ENCODE assay signal across 8 cellular contexts in the genomic region with DNA sequence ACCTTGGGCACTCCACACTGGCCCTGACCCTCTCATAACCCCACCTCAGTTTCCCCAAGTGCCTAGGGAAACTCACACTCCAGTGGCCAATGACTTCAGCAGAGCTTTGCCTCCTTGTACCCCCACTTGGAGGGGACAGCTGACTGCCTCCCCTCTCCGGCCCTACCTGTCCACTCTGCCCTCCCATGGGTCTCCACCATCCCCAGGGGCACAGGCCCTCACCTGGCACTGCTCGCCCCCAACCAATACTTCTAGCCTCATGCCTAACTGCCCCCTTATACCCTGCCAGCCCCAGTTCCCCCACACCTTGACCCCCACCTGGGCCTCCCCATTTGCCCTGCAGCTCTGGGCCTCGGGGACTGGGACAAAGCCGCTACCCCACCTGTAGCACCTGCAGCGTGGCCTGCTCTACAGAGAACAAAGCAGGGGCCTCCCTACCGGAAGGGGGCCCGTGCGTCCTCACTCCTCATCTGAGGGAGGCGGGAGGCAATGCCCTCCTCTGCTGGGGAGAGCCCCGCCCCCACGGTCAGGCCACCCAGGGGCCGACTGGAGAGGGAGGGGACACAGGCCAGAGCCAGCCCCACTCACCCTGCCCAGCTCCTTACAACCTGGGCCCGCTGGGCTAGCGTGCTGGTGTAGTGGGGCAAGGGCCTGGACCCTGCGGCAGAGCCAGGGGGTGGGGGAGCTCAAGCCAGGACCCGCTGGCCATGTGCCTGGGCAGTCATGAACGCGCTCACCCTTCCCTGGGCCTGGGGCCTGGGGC. TPM values are rescaled to one million over a fixed set of nuclear protein-coding genes. Genes with fewer than 3 reads are reported as not detected.
DNase-seq lines count a peak whose midpoint lies in the region; ATAC-seq and TF ChIP-seq lines count a peak whose summit lies in the region.
"Had no signal": no experiment of that assay in that cellular context is flagged by ENCODE, and none has a peak within 500 bp of the region (broad histone marks: within the 10 kb centered on the region; RNA-seq: fewer than 3 reads in every experiment).

No MANE protein-coding gene starts in this region.

- H4K5ac ChIP-seq in mesendoderm (ENCODE audit: low read length) = no peak overlapping the region

- peak overlapping the region; percentile 57 for H3K56ac ChIP-seq in mesendoderm (ENCODE audit: low read length)

- WGBS in mesendoderm (ENCODE audit: extremely low coverage, insufficient coverage, low lambda C conversion rate) = no CpG with 5 or more reads among the region's 18 CpGs

- peaks cover 7% of the 10 kb centered on the region for H3K79me1 ChIP-seq in mesendoderm (ENCODE audit: low read length)

- H3K9me3 ChIP-seq in BE2C (no peaks in the 10 kb centered on the region), WERI-Rb-1 (ENCODE audit: severe bottlenecking) (no peaks in the 10 kb centered on the region)

- no peak for ATAC-seq in GM18867 (IDR thresholded peaks at IDR 0.05; ENCODE audit: unreplicated experiment)

- H3K27me3 ChIP-seq in BE2C = no peaks in the 10 kb centered on the region
- H3K27me3 ChIP-seq in WERI-Rb-1 (ENCODE audit: insufficient read depth, low read depth, severe bottlenecking) = no peaks in the 10 kb centered on the region
- H3K27me3 ChIP-seq in mesendoderm (ENCODE audit: insufficient read depth, low read length, poor library complexity) = no peaks in the 10 kb centered on the region

- H2AK5ac ChIP-seq in mesendoderm (ENCODE audit: low read length) = no peak overlapping the region

- no peak overlapping the region for H2BK120ac ChIP-seq in mesendoderm (ENCODE audit: low read depth, low read length)

- no peak overlapping the region for H3K18ac ChIP-seq in mesendoderm (ENCODE audit: low read length)

- peaks cover 43% of the 10 kb centered on the region for H3K4me1 ChIP-seq in BE2C
- H3K4me1 ChIP-seq in mesendoderm (ENCODE audit: control insufficient read depth, low read depth, low read length) = peaks cover 16% of the 10 kb centered on the region

- H3K79me2 ChIP-seq in mesendoderm (ENCODE audit: control insufficient read depth, insufficient read depth, low read length) = peaks cover 41% of the 10 kb centered on the region

- no peak overlapping the region for H3K4ac ChIP-seq in mesendoderm (ENCODE audit: low read depth, low read length)

- DNase-seq in BE2C (peak; percentile 15), WERI-Rb-1 (peak; percentile 75), mesendoderm (no peak), T1000 (lab: John Stamatoyannopoulos, UW) (no peak), iPS-NIHi11 (ENCODE audit: low spot score) (no peak)
- DNase-seq: activated CD4-positive, alpha-beta T cell treated with anti-CD3 and anti-CD28 coated beads, Interleukin-2, amount 10 ng/mL, durations not matched to agents 7 days and 5 days; NCI-H1930 had no signal

- H2BK15ac ChIP-seq in mesendoderm (replicated peaks; ENCODE audit: low read depth) = no peak overlapping the region

- H3K9ac ChIP-seq in mesendoderm (ENCODE audit: low read length) = peak overlapping the region; percentile 21

- no peak overlapping the region for H2BK5ac ChIP-seq in mesendoderm (ENCODE audit: low read length)

- peak overlapping the region; percentile 45 for H3K23ac ChIP-seq in mesendoderm (ENCODE audit: low read length)

- H3K27ac ChIP-seq in WERI-Rb-1 (peak overlapping the region; percentile 95), mesendoderm (ENCODE audit: low read depth, low read length) (no peak overlapping the region)

- H3K36me3 ChIP-seq in BE2C = no peaks in the 10 kb centered on the region
- H3K36me3 ChIP-seq in WERI-Rb-1 = peaks cover 44% of the 10 kb centered on the region
- H3K36me3 ChIP-seq in mesendoderm (ENCODE audit: control insufficient read depth, insufficient read depth, low read length) = no peaks in the 10 kb centered on the region

- no peak for TF ChIP-seq CTCF in BE2C (IDR thresholded peaks at IDR 0.05; ENCODE audit: low read depth, low read length)
- TF ChIP-seq CTCF in WERI-Rb-1 (IDR thresholded peaks at IDR 0.05; ENCODE audit: low read depth, low read length) = no peak

- H3K4me2 ChIP-seq in mesendoderm (ENCODE audit: low read length) = no peak overlapping the region

- no peak overlapping the region for H4K8ac ChIP-seq in mesendoderm (ENCODE audit: low read depth, low read length)

- H3K4me3 ChIP-seq in BE2C (ENCODE audit: low read depth, low read length) (no peak overlapping the region), WERI-Rb-1 (ENCODE audit: low read depth, low read length) (no peak overlapping the region), mesendoderm (ENCODE audit: low read length) (no peak overlapping the region)

RNA-seq across cellular contexts. Expression of a gene that starts 8.2 kb away (rescaled TPM):
- 86.4 TPM for polyA plus RNA-seq in BE2C (2012; ENCODE audit: insufficient read depth, insufficient read length, low read depth)
- polyA plus RNA-seq in mesendoderm (2013, experiment 1 of 2) = 39.1 TPM
- polyA plus RNA-seq in mesendoderm (2013, experiment 2 of 2) = 37.2 TPM

RNA-seq across cellular contexts. Expression of a gene that starts 28.0 kb away (rescaled TPM):
- 4,851 TPM for polyA plus RNA-seq in BE2C (2012; ENCODE audit: insufficient read depth, insufficient read length, low read depth)
- 3,271 TPM for polyA plus RNA-seq in mesendoderm (2013, experiment 1 of 2)
- 3,207 TPM for polyA plus RNA-seq in mesendoderm (2013, experiment 2 of 2)

RNA-seq across cellular contexts. Expression of a gene that starts 48.2 kb away (rescaled TPM):
- polyA plus RNA-seq in BE2C (2012; ENCODE audit: insufficient read depth, insufficient read length, low read depth) = 2.7 TPM
- polyA plus RNA-seq in mesendoderm (2013, experiment 1 of 2) = 4.4 TPM
- polyA plus RNA-seq in mesendoderm (2013, experiment 2 of 2) = 4.3 TPM

RNA-seq across cellular contexts. Expression of a gene that starts 56.1 kb away (rescaled TPM):
- polyA plus RNA-seq in BE2C (2012; ENCODE audit: insufficient read depth, insufficient read length, low read depth) = 467 TPM
- 166 TPM for polyA plus RNA-seq in mesendoderm (2013, experiment 1 of 2)
- polyA plus RNA-seq in mesendoderm (2013, experiment 2 of 2) = 164 TPM

Comparison
In these comparisons a context has a peak if more than half of its experiments do, and no peak if none do; other contexts are left out.
1. DNase-seq: peak in BE2C (single experiment) and WERI-Rb-1 (single experiment); none in mesendoderm (single experiment), T1000 (single experiment) and iPS-NIHi11 (single experiment).